12 cellular contexts compared by ENCODE assay signal in the genomic region with DNA sequence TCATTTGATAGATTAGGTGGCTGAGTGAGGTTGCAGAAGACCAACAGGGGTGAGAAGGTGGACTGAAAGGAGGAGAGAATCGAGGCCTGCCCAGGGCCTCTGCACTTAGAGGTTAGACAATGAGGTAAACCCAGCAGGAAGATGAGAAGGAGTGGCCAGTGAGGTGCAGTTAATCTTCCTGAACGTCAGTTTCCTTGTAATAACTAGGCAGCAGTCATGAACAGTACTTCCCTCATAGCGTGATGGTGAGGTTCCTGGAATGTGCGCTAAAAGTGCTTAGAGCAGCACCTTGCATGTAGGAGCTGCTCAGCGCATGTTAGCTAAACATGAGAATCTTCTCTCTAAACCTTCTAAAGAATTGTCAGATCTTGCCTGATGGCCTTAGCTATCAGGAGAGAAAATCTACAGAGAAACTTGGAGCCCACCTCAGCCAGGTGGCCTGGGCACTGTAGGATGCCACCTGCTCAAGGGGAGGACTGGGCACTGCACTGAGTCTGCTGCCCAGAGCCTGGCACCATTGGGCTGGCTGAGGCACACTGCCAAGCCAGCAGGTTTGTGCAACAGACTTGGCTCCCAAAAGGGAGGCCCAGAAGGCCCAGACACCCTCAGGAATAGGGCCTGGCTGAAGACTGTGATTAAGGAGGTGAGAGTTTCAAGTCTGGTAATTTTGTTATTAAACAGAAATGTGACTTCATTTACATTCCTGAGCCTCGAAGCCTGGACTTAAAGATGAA. TPM values are rescaled to one million over a fixed set of nuclear protein-coding genes. Genes with fewer than 3 reads are reported as not detected.
"Had no signal": no experiment of that assay in that cellular context is flagged by ENCODE, and none has a peak within 500 bp of the region (broad histone marks: within the 10 kb centered on the region; RNA-seq: fewer than 3 reads in every experiment).

No MANE protein-coding gene starts in this region.

RNA-seq across cellular contexts. Expression of gene LGALS9C, which starts 10.2 kb away (rescaled TPM):
- total RNA-seq: left cardiac atrium, left ventricle myocardium inferior, mesothelial cell of epicardium, myocyte, neural crest cell, osteoblast, temporal lobe, tibial nerve, ureter had no signal
- polyA plus RNA-seq: heart left ventricle; naive thymus-derived CD4-positive, alpha-beta T cell; right cardiac atrium had no signal
